In genomic region chr1:40308036-40308727, GRCh38 we compare ENCODE assay signal across 1 cellular context.
TF ChIP-seq lines count a peak whose summit lies in the region.

No MANE protein-coding gene starts in this region.

TF ChIP-seq in HepG2, 621 proteins besides CTCF, POLR2A, EP300 and RAD21:
- peak; percentile 40 for TF ChIP-seq AGO2 (optimal IDR thresholded peaks at IDR 0.05; ENCODE audit: low read depth, low read length)
- TF ChIP-seq, protein P1, sequence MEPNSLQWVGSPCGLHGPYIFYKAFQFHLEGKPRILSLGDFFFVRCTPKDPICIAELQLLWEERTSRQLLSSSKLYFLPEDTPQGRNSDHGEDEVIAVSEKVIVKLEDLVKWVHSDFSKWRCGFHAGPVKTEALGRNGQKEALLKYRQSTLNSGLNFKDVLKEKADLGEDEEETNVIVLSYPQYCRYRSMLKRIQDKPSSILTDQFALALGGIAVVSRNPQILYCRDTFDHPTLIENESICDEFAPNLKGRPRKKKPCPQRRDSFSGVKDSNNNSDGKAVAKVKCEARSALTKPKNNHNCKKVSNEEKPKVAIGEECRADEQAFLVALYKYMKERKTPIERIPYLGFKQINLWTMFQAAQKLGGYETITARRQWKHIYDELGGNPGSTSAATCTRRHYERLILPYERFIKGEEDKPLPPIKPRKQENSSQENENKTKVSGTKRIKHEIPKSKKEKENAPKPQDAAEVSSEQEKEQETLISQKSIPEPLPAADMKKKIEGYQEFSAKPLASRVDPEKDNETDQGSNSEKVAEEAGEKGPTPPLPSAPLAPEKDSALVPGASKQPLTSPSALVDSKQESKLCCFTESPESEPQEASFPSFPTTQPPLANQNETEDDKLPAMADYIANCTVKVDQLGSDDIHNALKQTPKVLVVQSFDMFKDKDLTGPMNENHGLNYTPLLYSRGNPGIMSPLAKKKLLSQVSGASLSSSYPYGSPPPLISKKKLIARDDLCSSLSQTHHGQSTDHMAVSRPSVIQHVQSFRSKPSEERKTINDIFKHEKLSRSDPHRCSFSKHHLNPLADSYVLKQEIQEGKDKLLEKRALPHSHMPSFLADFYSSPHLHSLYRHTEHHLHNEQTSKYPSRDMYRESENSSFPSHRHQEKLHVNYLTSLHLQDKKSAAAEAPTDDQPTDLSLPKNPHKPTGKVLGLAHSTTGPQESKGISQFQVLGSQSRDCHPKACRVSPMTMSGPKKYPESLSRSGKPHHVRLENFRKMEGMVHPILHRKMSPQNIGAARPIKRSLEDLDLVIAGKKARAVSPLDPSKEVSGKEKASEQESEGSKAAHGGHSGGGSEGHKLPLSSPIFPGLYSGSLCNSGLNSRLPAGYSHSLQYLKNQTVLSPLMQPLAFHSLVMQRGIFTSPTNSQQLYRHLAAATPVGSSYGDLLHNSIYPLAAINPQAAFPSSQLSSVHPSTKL (CRISPR knock-in tag; IDR thresholded peaks at IDR 0.05), result no peak
